In genomic region chr10:14879801-14880193, GRCh38 we compare ENCODE assay signal across 9 cellular contexts. TPM values are rescaled to one million over a fixed set of nuclear protein-coding genes. Genes with fewer than 3 reads are reported as not detected.
A peak's percentile ranks its signal among the peaks of the same experiment; 100 is the strongest.
DNase-seq lines count a peak whose midpoint lies in the region; ATAC-seq, FAIRE-seq and TF ChIP-seq lines count a peak whose summit lies in the region.
"Had no signal": no experiment of that assay in that cellular context is flagged by ENCODE, and none has a peak within 500 bp of the region (broad histone marks: within the 10 kb centered on the region; RNA-seq: fewer than 3 reads in every experiment).

No MANE protein-coding gene starts in this region.

- FAIRE-seq in GM12892 (lab: Jason Lieb, UNC) = peak; percentile 14

- H3K9me3 ChIP-seq in SJCRH30 (replicated peaks) = no peaks in the 10 kb centered on the region
- no peaks in the 10 kb centered on the region for H3K9me3 ChIP-seq in sigmoid colon

- TF ChIP-seq POLR2A in GM12892 (IDR thresholded peaks at IDR 0.05; ENCODE audit: low read depth, low read length) (no peak), sigmoid colon (IDR thresholded peaks at IDR 0.05) (no peak)

- DNase-seq in GM12892 (ENCODE audit: insufficient read length) (no peak), SJCRH30 (peak in 1 of 2 experiments; percentile 18), fibroblast of pulmonary artery (ENCODE audit: low read depth) (no peak), sigmoid colon (no peak), iPS-NIHi7 (ENCODE audit: extremely low spot score) (no peak)
- DNase-seq in activated CD4-positive, alpha-beta T cell treated with anti-CD3 and anti-CD28 coated beads, Interleukin-2, amount 50 U/mL, for 48 hours = no peak

- no peak for ATAC-seq in GM21619 (IDR thresholded peaks at IDR 0.05; ENCODE audit: unreplicated experiment)
- ATAC-seq in HG02981 (IDR thresholded peaks at IDR 0.05; ENCODE audit: unreplicated experiment) = no peak

- H3K27me3 ChIP-seq in SJCRH30 (no peaks in the 10 kb centered on the region), sigmoid colon (no peaks in the 10 kb centered on the region)

- H3K4me1 ChIP-seq in SJCRH30 (no peaks in the 10 kb centered on the region), sigmoid colon (peaks cover 0 to 32% (median 17%) of the 10 kb centered on the region in 4 donors)

- TF ChIP-seq CTCF in fibroblast of pulmonary artery (IDR thresholded peaks at IDR 0.05; ENCODE audit: low read length, missing control alignments) (no peak), sigmoid colon (IDR thresholded peaks at IDR 0.05) (no peak)

- H3K36me3 ChIP-seq in SJCRH30 = peaks cover 13% of the 10 kb centered on the region
- no peaks in the 10 kb centered on the region for H3K36me3 ChIP-seq in sigmoid colon

- peak overlapping the region; percentile 90 for H3K4me3 ChIP-seq in SJCRH30
- peak overlapping the region; percentile 78 for H3K4me3 ChIP-seq in fibroblast of pulmonary artery (replicated peaks; ENCODE audit: low read depth, low read length)
- H3K4me3 ChIP-seq in sigmoid colon = peak overlapping the region; percentile 58 to 99 (median 82)

- intact Hi-C loops in sigmoid colon (cut with DNase I) = loop anchor here (2.0 to 5.0 kb wide), 5 partner anchors 41 to 1532 kb away; partner anchors contain the start of genes CDNF, HSPA14, MSANTD7 and NMT2

- peak overlapping the region; percentile 89 for H3K27ac ChIP-seq in SJCRH30
- H3K27ac ChIP-seq in sigmoid colon = peak overlapping the region in 1 of 4 donors; percentile 95

- no peak for TF ChIP-seq EP300 in sigmoid colon (IDR thresholded peaks at IDR 0.05)

- 0 to 2% methylated on average over 7 of the region's 7 CpGs for whole genome bisulfite sequencing in sigmoid colon, 2 donors

RNA-seq across cellular contexts. Expression of gene SUV39H2, which starts 1.1 kb away (rescaled TPM):
- polyA plus RNA-seq in GM12892 (2012; ENCODE audit: missing spikeins) = 19.8 TPM
- total RNA-seq in SJCRH30 (2014; rRNA removed; shearing (Covaris generic)) = 63.3 and 72.7 TPM in 2 replicates
- 1 to 10 TPM; 3.9 to 6.4 (median 5.3) TPM for total RNA-seq in sigmoid colon
- polyA plus RNA-seq in sigmoid colon = 1 to 10 TPM; 4.2 to 6.0 (median 4.6) TPM

RNA-seq across cellular contexts. Expression of gene HSPA14, which starts 41.7 kb away (rescaled TPM):
- polyA plus RNA-seq in GM12892 (2012; ENCODE audit: missing spikeins) = 20.5 TPM
- total RNA-seq in SJCRH30 (2014; rRNA removed; shearing (Covaris generic)) = 41.8 and 49.9 TPM in 2 replicates
- 10 to 100 TPM in 2 of 4 donors, 1 to 10 TPM in 2; 10.0 to 13.4 (median 11.6) TPM for total RNA-seq in sigmoid colon
- polyA plus RNA-seq in sigmoid colon = 10 to 100 TPM; 16.1 to 19.8 (median 19.7) TPM

RNA-seq across cellular contexts. Expression of gene MSANTD7, which starts 41.7 kb away (rescaled TPM):
- polyA plus RNA-seq in GM12892 (2012; ENCODE audit: missing spikeins) = 11.0 TPM
- total RNA-seq in SJCRH30 (2014; rRNA removed; shearing (Covaris generic)) = 25.1 and 25.2 TPM in 2 replicates
- 1 to 10 TPM; 4.7 to 8.1 (median 5.8) TPM for total RNA-seq in sigmoid colon
- polyA plus RNA-seq in sigmoid colon = 1 to 10 TPM; 3.2 to 6.3 (median 3.6) TPM

RNA-seq across cellular contexts. Expression of gene CDNF, which starts 42.0 kb away (rescaled TPM):
- polyA plus RNA-seq in GM12892 (2012; ENCODE audit: missing spikeins) = 0.53 TPM
- 0.81 TPM in 1 of 2 replicates, not detected in the other for total RNA-seq in SJCRH30 (2014; rRNA removed; shearing (Covaris generic))
- total RNA-seq in sigmoid colon = 1 to 10 TPM in 3 of 4 donors, not detected in 1; 1.5 to 2.9 (median 2.2) TPM
- polyA plus RNA-seq in sigmoid colon = under 1 TPM in 1 of 3 donors, not detected in 2; 0.95 TPM
- total RNA-seq: glomerular endothelial cell had no signal
